In genomic region chr13:75395901-75396300, GRCh38 we compare ENCODE assay signal across 20 cellular contexts.
A peak's percentile ranks its signal among the peaks of the same experiment; 100 is the strongest.
DNase-seq lines count a peak whose midpoint lies in the region; ATAC-seq, FAIRE-seq and TF ChIP-seq lines count a peak whose summit lies in the region.
"Had no signal": no experiment of that assay in that cellular context is flagged by ENCODE, and none has a peak within 500 bp of the region (broad histone marks: within the 10 kb centered on the region; RNA-seq: fewer than 3 reads in every experiment).

No MANE protein-coding gene starts in this region.

- no peak for TF ChIP-seq POLR2A in GM12892 (IDR thresholded peaks at IDR 0.05; ENCODE audit: low read depth, low read length)

- H3K9ac ChIP-seq in kidney (ENCODE audit: low read length in 2 of 2) = no peak overlapping the region

- FAIRE-seq in GM12892 (lab: Jason Lieb, UNC) = peak; percentile 9
- FAIRE-seq in kidney (lab: Jason Lieb, UNC) = peak; percentile 53
- FAIRE-seq: A549, GM12878, H54 had no signal

- peaks cover 0 to 10% of the 10 kb centered on the region in 2 donors for H3K9me3 ChIP-seq in kidney (ENCODE audit: control insufficient read depth in 1 of 2, low read length in 2 of 2)
- H3K9me3 ChIP-seq: Caco-2 had no signal

- H3K27ac ChIP-seq in kidney (ENCODE audit: low read depth in 2 of 2, low read length in 2 of 2) = peak overlapping the region in 1 of 2 donors; percentile 1
- H3K27ac ChIP-seq: 22Rv1, A549, C4-2B had no signal

- ATAC-seq in HG02840 (IDR thresholded peaks at IDR 0.05; ENCODE audit: low FRiP score, unreplicated experiment) = no peak
- ATAC-seq: A549, GM12878, GM23338 had no signal

- no peak overlapping the region for H3K4me3 ChIP-seq in kidney (ENCODE audit: low read length in 2 of 2)
- H3K4me3 ChIP-seq: A549, GM12878, GM23338 had no signal

- H3K36me3 ChIP-seq in kidney (ENCODE audit: control insufficient read depth in 1 of 2, insufficient read depth in 2 of 2, low read length in 2 of 2) = no peaks in the 10 kb centered on the region

- intact Hi-C loops in kidney (cut with DNase I) = no loop called here

- H3K4me1 ChIP-seq in kidney (ENCODE audit: control insufficient read depth in 1 of 2, insufficient read depth in 1 of 2, low read depth in 1 of 2, low read length in 2 of 2) = peaks cover 5 to 15% of the 10 kb centered on the region in 2 donors

- TF ChIP-seq CTCF in kidney (IDR thresholded peaks at IDR 0.05; ENCODE audit: borderline replicate concordance, extremely low read depth, insufficient read depth) = no peak

- DNase-seq in NCI-H82 (lab: John Stamatoyannopoulos, UW) = peak; percentile 13
- no peak for DNase-seq in NCI-H82 treated with DMSO at 0.1 percent for 48 hours (lab: John Stamatoyannopoulos, UW; ENCODE audit: unreplicated experiment)
- DNase-seq in GM12892 (ENCODE audit: insufficient read length) = no peak
- DNase-seq in kidney = no peak
- DNase-seq in renal cortical epithelial cell (ENCODE audit: low read depth) = peak; percentile 91
- no peak for DNase-seq in NCI-H748 treated with DMSO at 0.1 percent for 48 hours (lab: John Stamatoyannopoulos, UW)
- DNase-seq: AML-193; Caco-2; CD4-positive, alpha-beta T cell; DMS79 treated with DMSO at 0.1 percent for 48 hours; EL; HCEC 1CT; IMR-90 had no signal

Comparison
In these comparisons a context has a peak if more than half of its experiments do, and no peak if none do; other contexts are left out.
1. DNase-seq: peak in NCI-H82 (single experiment) and renal cortical epithelial cell (single experiment); none in NCI-H82 treated with DMSO at 0.1 percent for 48 hours (single experiment), GM12892 (single experiment), kidney (single experiment) and NCI-H748 treated with DMSO at 0.1 percent for 48 hours (single experiment).